Comparison of ENCODE assay signal across 13 cellular contexts in the genomic region with DNA sequence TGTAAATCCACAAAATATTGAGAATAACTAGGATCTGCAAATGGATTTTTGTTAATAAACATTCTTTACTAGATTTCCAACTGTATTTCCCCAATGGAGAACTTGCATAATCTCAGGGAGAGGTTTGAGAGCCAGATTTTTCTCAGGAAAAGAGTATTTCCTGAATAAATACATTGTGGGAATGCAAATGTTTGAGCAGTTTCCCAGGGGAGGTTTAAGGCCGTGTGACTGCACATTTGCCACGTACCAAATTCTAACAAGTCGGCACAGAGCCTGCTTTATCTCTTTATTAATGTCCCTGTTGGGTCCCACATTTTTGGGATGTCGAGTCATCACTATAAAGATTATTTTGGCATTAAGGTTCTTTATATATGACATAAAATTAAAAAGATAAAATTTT. TPM values are rescaled to one million over a fixed set of nuclear protein-coding genes. Genes with fewer than 3 reads are reported as not detected.
DNase-seq lines count a peak whose midpoint lies in the region; ATAC-seq and TF ChIP-seq lines count a peak whose summit lies in the region.
"Had no signal": no experiment of that assay in that cellular context is flagged by ENCODE, and none has a peak within 500 bp of the region (broad histone marks: within the 10 kb centered on the region; RNA-seq: fewer than 3 reads in every experiment).

No MANE protein-coding gene starts in this region.

- H3K4me1 ChIP-seq in Panc1 (ENCODE audit: control insufficient read depth, insufficient read depth, low read length), result peaks cover 30% of the 10 kb centered on the region
- H3K4me1 ChIP-seq in esophagus squamous epithelium, result peaks cover 0 to 50% (median 20%) of the 10 kb centered on the region in 3 donors

- H3K4me3 Mint-ChIP-seq in nephron progenitor cell, result no peak overlapping the region
- H3K4me3 Mint-ChIP-seq: activated T-cell treated with anti-CD3 and anti-CD28 coated beads, Interleukin-2, amount 50 U/mL, for 72 hours; memory B cell had no signal

- WGBS in esophagus squamous epithelium, 2 donors, result 20 to 26% methylated on average over 4 of the region's 4 CpGs

- H3K36me3 ChIP-seq in BJ (ENCODE audit: control insufficient read depth, insufficient read depth, low read length) (no peaks in the 10 kb centered on the region; the same call in 1 of the 2 replicates), Panc1 (ENCODE audit: control insufficient read depth, insufficient read depth, low read length) (peaks cover 8% of the 10 kb centered on the region; the same call in 1 of the 2 replicates), esophagus squamous epithelium (peaks cover 0 to 2% (median 0%) of the 10 kb centered on the region in 3 donors)

- peaks cover 14% of the 10 kb centered on the region for H3K4me1 Mint-ChIP-seq in nephron progenitor cell
- H3K4me1 Mint-ChIP-seq: memory B cell had no signal

- H3K4me3 ChIP-seq in BJ (ENCODE audit: low read depth, low read length) (no peak overlapping the region), Panc1 (ENCODE audit: low read depth in 2 of 2, low read length in 2 of 2) (no peak overlapping the region), esophagus squamous epithelium (no peak overlapping the region)

- H3K36me3 Mint-ChIP-seq in nephron progenitor cell (ENCODE audit: low read depth), result peaks cover 1% of the 10 kb centered on the region
- H3K36me3 Mint-ChIP-seq: memory B cell had no signal

- DNase-seq in BJ (ENCODE audit: low read depth) (peak; percentile 19), Panc1 (ENCODE audit: low read depth, low spot score) (no peak), esophagus squamous epithelium (lab: John Stamatoyannopoulos, UW) (no peak), nephron progenitor cell (no peak), C1 segment of cervical spinal cord (lab: John Stamatoyannopoulos, UW) (no peak)
- DNase-seq in activated T-cell treated with anti-CD3 and anti-CD28 coated beads, Interleukin-2, amount 50 U/mL, for 48 hours, result no peak
- DNase-seq: activated T-cell treated with anti-CD3 and anti-CD28 coated beads, Interleukin-2, amount 50 U/mL, for 72 hours; H7; NCI-H2227 treated with DMSO at 0.1 percent for 48 hours had no signal

- CTCF ChIA-PET in BJ (lab: Yijun Ruan, JAX), result interaction anchor here (1.4 kb wide), 1 partner anchor 27 kb away, joined by 6 read pairs; no protein-coding TSS in a partner anchor
- CTCF ChIA-PET in Panc1 (lab: Charles Lee), result no interaction called here

- POLR2A ChIA-PET in BJ (lab: Charles Lee), result no interaction called here
- POLR2A ChIA-PET in Panc1 (lab: Charles Lee), result interaction anchor here (0.6 kb wide), 1 partner anchor 8 kb away, joined by 3 read pairs; no protein-coding TSS in a partner anchor

- peak overlapping the region; percentile 91 for H3K27ac ChIP-seq in Panc1 (ENCODE audit: low read length)
- peak overlapping the region in 3 of 4 donors; percentile 12 to 44 (median 36) for H3K27ac ChIP-seq in esophagus squamous epithelium

- H3K9me3 ChIP-seq in Panc1 (ENCODE audit: control insufficient read depth, insufficient read depth, low read depth, low read length) (no peaks in the 10 kb centered on the region), esophagus squamous epithelium (no peaks in the 10 kb centered on the region)

- intact Hi-C loops in Panc1 (cut with micrococcal nuclease; ENCODE audit: unreplicated experiment) (no loop called here), esophagus squamous epithelium (cut with DNase I) (no loop called here)

- H3K9me3 Mint-ChIP-seq in nephron progenitor cell, result peaks cover under 1% of the 10 kb centered on the region
- H3K9me3 Mint-ChIP-seq: activated T-cell treated with anti-CD3 and anti-CD28 coated beads, Interleukin-2, amount 50 U/mL, for 72 hours; memory B cell had no signal

- in situ Hi-C loops in Panc1 (cut with HindIII; ENCODE audit: low pct_unique_long_range_greater_than_20kb, low sequenced_read_pairs), result no loop called here

- H3K27me3 Mint-ChIP-seq in nephron progenitor cell (ENCODE audit: low read depth, poor library complexity), result no peaks in the 10 kb centered on the region
- H3K27me3 Mint-ChIP-seq: memory B cell had no signal

- no peak for TF ChIP-seq CTCF in BJ (IDR thresholded peaks at IDR 0.05; ENCODE audit: insufficient read depth, low read depth, low read length)
- no peak for TF ChIP-seq CTCF in Panc1 (IDR thresholded peaks at IDR 0.05)
- no peak for TF ChIP-seq CTCF in esophagus squamous epithelium (IDR thresholded peaks at IDR 0.05)
- no peak for TF ChIP-seq CTCF in nephron progenitor cell (IDR thresholded peaks at IDR 0.05)

- no peaks in the 10 kb centered on the region for H3K27me3 ChIP-seq in BJ (ENCODE audit: control insufficient read depth, insufficient read depth, low read length)
- no peaks in the 10 kb centered on the region for H3K27me3 ChIP-seq in Panc1 (ENCODE audit: control insufficient read depth, insufficient read depth, low read length)
- no peaks in the 10 kb centered on the region for H3K27me3 ChIP-seq in esophagus squamous epithelium

- peak overlapping the region; percentile 36 for H3K27ac Mint-ChIP-seq in nephron progenitor cell
- H3K27ac Mint-ChIP-seq: activated T-cell treated with anti-CD3 and anti-CD28 coated beads, Interleukin-2, amount 50 U/mL, for 72 hours; memory B cell had no signal

- no peak for ATAC-seq in Panc1
- no peak for ATAC-seq in GM19351 (IDR thresholded peaks at IDR 0.05; ENCODE audit: unreplicated experiment)
- ATAC-seq in HG03045 (IDR thresholded peaks at IDR 0.05; ENCODE audit: unreplicated experiment), result no peak
- ATAC-seq: activated CD4-positive, CD25-positive, alpha-beta regulatory T cell treated with anti-CD3 and anti-CD28 coated beads, Interleukin-2, amount 50 U/mL, for 24 hours; activated T-cell treated with anti-CD3 and anti-CD28 coated beads, Interleukin-2, amount 50 U/mL, for 72 hours had no signal

- TF ChIP-seq POLR2A in esophagus squamous epithelium (IDR thresholded peaks at IDR 0.05), result no peak

- BruUV-seq in Panc1 (replicated peaks; lab: Mats Ljungman, UMichigan), result no TSS peak

RNA-seq across cellular contexts. Expression of a gene that starts 27.0 kb away (rescaled TPM):
- 10.9 and 28.2 TPM in 2 replicates for polyA plus RNA-seq in BJ (2011; rRNA removed)
- 9.1 and 13.2 TPM in 2 replicates for polyA minus RNA-seq in BJ (2011; rRNA and poly(A)+ RNA removed)
- 129 TPM for total RNA-seq in Panc1 (2021; ENCODE audit: unreplicated experiment)
- polyA plus RNA-seq in Panc1 (2012; ENCODE audit: insufficient read length), result 51.3 TPM
- total RNA-seq in esophagus squamous epithelium, result 10 to 100 TPM in 2 of 4 donors, 1 to 10 TPM in 2; 3.5 to 89.6 (median 22.5) TPM
